Comparison of ENCODE assay signal across 8 cellular contexts in genomic region chr11:72222106-72222891, GRCh38. TPM values are rescaled to one million over a fixed set of nuclear protein-coding genes. Genes with fewer than 3 reads are reported as not detected.
DNase-seq lines count a peak whose midpoint lies in the region; ATAC-seq and TF ChIP-seq lines count a peak whose summit lies in the region.

No MANE protein-coding gene starts in this region.

- POLR2A ChIA-PET in activated CD4-positive, alpha-beta memory T cell treated with anti-CD3 and anti-CD28 coated beads for 36 hours (lab: Charles Lee), result interaction anchor here (0.9 to 1.5 kb wide), 3 partner anchors 13 to 16 kb away, joined by 3 to 4 read pairs (median 4); no protein-coding TSS in a partner anchor

- no peaks in the 10 kb centered on the region for H3K9me3 ChIP-seq in iPS-15b (ENCODE audit: control insufficient read depth, insufficient read depth, low read length)
- no peaks in the 10 kb centered on the region for H3K9me3 ChIP-seq in stomach

- DNase-seq in NCI-H146 (lab: John Stamatoyannopoulos, UW) (peak; percentile 52), NCI-H146 treated with DMSO at 0.1 percent for 48 hours (lab: John Stamatoyannopoulos, UW; ENCODE audit: unreplicated experiment) (no peak), stomach (peak; percentile 18), amniotic stem cell (lab: John Stamatoyannopoulos, UW) (no peak)
- no peak for DNase-seq in activated CD4-positive, alpha-beta memory T cell treated with anti-CD3 and anti-CD28 coated beads for 36 hours

- H3K27ac Mint-ChIP-seq in activated CD4-positive, alpha-beta memory T cell treated with anti-CD3 and anti-CD28 coated beads for 36 hours, result peak overlapping the region; percentile 77

- no peaks in the 10 kb centered on the region for H3K36me3 ChIP-seq in iPS-15b (ENCODE audit: control insufficient read depth, insufficient read depth, low read length)
- H3K36me3 ChIP-seq in stomach, result peaks cover 1 to 8% (median 5%) of the 10 kb centered on the region in 4 donors

- H3K27me3 Mint-ChIP-seq in activated CD4-positive, alpha-beta memory T cell treated with anti-CD3 and anti-CD28 coated beads for 36 hours, result peaks cover 5% of the 10 kb centered on the region

- H3K4me3 ChIP-seq in iPS-15b (ENCODE audit: low read depth, low read length), result peak overlapping the region; percentile 60
- H3K4me3 ChIP-seq in stomach, result peak overlapping the region; percentile 61 to 85 (median 80)

- no peak for TF ChIP-seq EP300 in stomach (IDR thresholded peaks at IDR 0.05)

- no peak for TF ChIP-seq CTCF in stomach (IDR thresholded peaks at IDR 0.05)

- no peaks in the 10 kb centered on the region for H3K9me3 Mint-ChIP-seq in activated CD4-positive, alpha-beta memory T cell treated with anti-CD3 and anti-CD28 coated beads for 36 hours

- CTCF ChIA-PET in activated CD4-positive, alpha-beta memory T cell treated with anti-CD3 and anti-CD28 coated beads for 36 hours (lab: Charles Lee), result interaction anchor here (0.9 to 2.4 kb wide), 10 partner anchors 16 to 212 kb away, joined by 3 to 9 read pairs (median 3); partner anchors contain the start of gene CLPB

- ATAC-seq in HG03457 (IDR thresholded peaks at IDR 0.05; ENCODE audit: unreplicated experiment), result no peak
- no peak for ATAC-seq in HG03196 (IDR thresholded peaks at IDR 0.05; ENCODE audit: unreplicated experiment)

- H3K4me3 Mint-ChIP-seq in activated CD4-positive, alpha-beta memory T cell treated with anti-CD3 and anti-CD28 coated beads for 36 hours, result peak overlapping the region; percentile 75

- H3K27ac ChIP-seq in stomach, result peak overlapping the region; percentile 95 to 98 (median 97)

- H3K4me1 ChIP-seq in iPS-15b (ENCODE audit: control insufficient read depth, insufficient read depth, low read length) (peaks cover 15% of the 10 kb centered on the region), stomach (peaks cover 28 to 37% (median 35%) of the 10 kb centered on the region in 4 donors)

- peak overlapping the region; percentile 60 for H3K9ac ChIP-seq in iPS-15b (ENCODE audit: low read depth, low read length)

- intact Hi-C loops in activated CD4-positive, alpha-beta memory T cell treated with anti-CD3 and anti-CD28 coated beads for 36 hours (cut with micrococcal nuclease), result loop anchor here (2.0 to 5.0 kb wide), 4 partner anchors 109 to 290 kb away; partner anchors contain the start of genes ANAPC15, CLPB and LAMTOR1
- intact Hi-C loops in stomach (cut with DNase I; ENCODE audit: low total_unique reads), result no loop called here

- H3K36me3 Mint-ChIP-seq in activated CD4-positive, alpha-beta memory T cell treated with anti-CD3 and anti-CD28 coated beads for 36 hours, result peaks cover 5% of the 10 kb centered on the region

- H3K4me1 Mint-ChIP-seq in activated CD4-positive, alpha-beta memory T cell treated with anti-CD3 and anti-CD28 coated beads for 36 hours (ENCODE audit: low read depth), result peaks cover 24% of the 10 kb centered on the region

- WGBS in stomach, 5 donors, result 53 to 65% (median 60%) methylated on average over 6 of the region's 6 CpGs

- peaks cover 2% of the 10 kb centered on the region for H3K27me3 ChIP-seq in iPS-15b (ENCODE audit: control insufficient read depth, insufficient read depth, low read length)
- peaks cover 0 to 2% (median 1%) of the 10 kb centered on the region in 3 donors for H3K27me3 ChIP-seq in stomach

- TF ChIP-seq POLR2A in stomach (IDR thresholded peaks at IDR 0.05), result no peak

RNA-seq across cellular contexts. Expression of gene INPPL1, which starts 2.3 kb away (rescaled TPM):
- 10 to 100 TPM; 96.9 to 98.9 TPM for total RNA-seq in activated CD4-positive, alpha-beta memory T cell treated with anti-CD3 and anti-CD28 coated beads for 36 hours
- 100 to 1,000 TPM in 4 of 5 donors, 10 to 100 TPM in 1; 40.2 to 226 (median 153) TPM for total RNA-seq in stomach
- 10 to 100 TPM; 20.9 to 63.1 (median 51.2) TPM for polyA plus RNA-seq in stomach

RNA-seq across cellular contexts. Expression of gene FOLR2, which starts 5.7 kb away (rescaled TPM):
- total RNA-seq in activated CD4-positive, alpha-beta memory T cell treated with anti-CD3 and anti-CD28 coated beads for 36 hours, result not detected
- total RNA-seq in stomach, result 10 to 100 TPM in 2 of 5 donors, 1 to 10 TPM in 3; 1.8 to 28.6 (median 9.6) TPM
- 10 to 100 TPM in 1 of 3 donors, 1 to 10 TPM in 2; 3.2 to 14.8 (median 9.0) TPM for polyA plus RNA-seq in stomach

RNA-seq across cellular contexts. Expression of gene PHOX2A, which starts 21.7 kb away (rescaled TPM):
- not detected for total RNA-seq in activated CD4-positive, alpha-beta memory T cell treated with anti-CD3 and anti-CD28 coated beads for 36 hours
- not detected for total RNA-seq in stomach
- polyA plus RNA-seq in stomach, result under 1 TPM in 1 of 3 donors, not detected in 2; 0.53 TPM

RNA-seq across cellular contexts. Expression of gene FOLR1, which starts 30.4 kb away (rescaled TPM):
- not detected for total RNA-seq in activated CD4-positive, alpha-beta memory T cell treated with anti-CD3 and anti-CD28 coated beads for 36 hours
- total RNA-seq in stomach, result 10 to 100 TPM in 1 of 5 donors, under 1 TPM in 1, not detected in 3; 0.55 to 22.6 TPM
- 10 to 100 TPM in 1 of 3 donors, 1 to 10 TPM in 2; 4.1 to 20.9 (median 6.1) TPM for polyA plus RNA-seq in stomach

Comparison
In these comparisons a context has a peak if more than half of its experiments do, and no peak if none do; other contexts are left out.
1. DNase-seq: peak in NCI-H146 (single experiment) and stomach (single experiment); none in NCI-H146 treated with DMSO at 0.1 percent for 48 hours (single experiment), activated CD4-positive, alpha-beta memory T cell treated with anti-CD3 and anti-CD28 coated beads for 36 hours (single experiment) and amniotic stem cell (single experiment).